Comparison of ENCODE assay signal across 9 cellular contexts in the genomic region with DNA sequence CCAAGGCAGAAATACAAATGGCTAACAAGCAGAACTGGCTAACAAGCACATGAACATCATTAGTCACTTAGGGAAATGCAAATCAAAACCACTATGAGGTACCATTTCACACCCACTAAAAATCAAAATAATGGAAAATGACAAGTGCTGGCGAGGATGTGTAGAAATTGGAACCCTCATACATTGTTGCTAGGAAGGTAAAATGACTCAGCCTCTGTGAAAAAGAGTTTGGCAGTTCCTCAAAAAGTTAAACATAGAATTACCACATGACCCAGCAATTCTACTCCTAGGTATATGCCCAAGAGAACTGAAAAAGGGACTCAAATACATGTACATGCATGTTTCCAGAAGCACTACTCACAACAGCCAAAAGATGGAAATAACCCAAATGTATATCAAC. TPM values are rescaled to one million over a fixed set of nuclear protein-coding genes. Genes with fewer than 3 reads are reported as not detected.
DNase-seq lines count a peak whose midpoint lies in the region; ATAC-seq, FAIRE-seq and TF ChIP-seq lines count a peak whose summit lies in the region.
"Had no signal": no experiment of that assay in that cellular context is flagged by ENCODE, and none has a peak within 500 bp of the region (broad histone marks: within the 10 kb centered on the region; RNA-seq: fewer than 3 reads in every experiment).

No MANE protein-coding gene starts in this region.

- DNase-seq in GM12891 (ENCODE audit: insufficient read length, low spot score): no peak
- no peak for DNase-seq in activated CD4-positive, alpha-beta memory T cell treated with anti-CD3 and anti-CD28 coated beads, Interleukin-2, amount 10 ng/mL, durations not matched to agents 7 days and 5 days
- no peak for DNase-seq in left lung
- no peak for DNase-seq in Karpas-422
- DNase-seq in left colon: no peak
- DNase-seq: transverse colon had no signal

- CTCF ChIA-PET in activated CD4-positive, alpha-beta memory T cell treated with anti-CD3 and anti-CD28 coated beads, Interleukin-2, amount 10 ng/mL, durations not matched to agents 7 days and 5 days (lab: Charles Lee): no interaction called here

- H3K4me1 ChIP-seq in left lung (peaks cover 0 to 15% of the 10 kb centered on the region in 2 donors), Karpas-422 (ENCODE audit: low read length) (peaks cover 18% of the 10 kb centered on the region)
- H3K4me1 ChIP-seq: transverse colon had no signal

- no peak for TF ChIP-seq CTCF in left lung (IDR thresholded peaks at IDR 0.05)

- H3K27me3 ChIP-seq in left lung (no peaks in the 10 kb centered on the region), Karpas-422 (ENCODE audit: low read length) (no peaks in the 10 kb centered on the region)
- H3K27me3 ChIP-seq: transverse colon had no signal

- POLR2A ChIA-PET in activated CD4-positive, alpha-beta memory T cell treated with anti-CD3 and anti-CD28 coated beads, Interleukin-2, amount 10 ng/mL, durations not matched to agents 7 days and 5 days (lab: Charles Lee): no interaction called here

- peak; percentile 86 for ATAC-seq in HG02610 (IDR thresholded peaks at IDR 0.05; ENCODE audit: unreplicated experiment)
- ATAC-seq in left lung: peak; percentile 27
- ATAC-seq in GM18907 (IDR thresholded peaks at IDR 0.05; ENCODE audit: unreplicated experiment): no peak
- no peak for ATAC-seq in HG03432 (IDR thresholded peaks at IDR 0.05; ENCODE audit: unreplicated experiment)
- no peak for ATAC-seq in left colon

- H3K9me3 ChIP-seq in left lung (no peaks in the 10 kb centered on the region), Karpas-422 (ENCODE audit: low read length) (no peaks in the 10 kb centered on the region)
- H3K9me3 ChIP-seq: transverse colon had no signal

- H2AFZ ChIP-seq in Karpas-422 (ENCODE audit: low read length): no peak overlapping the region

- H3K9me3 Mint-ChIP-seq in activated CD4-positive, alpha-beta memory T cell treated with anti-CD3 and anti-CD28 coated beads, Interleukin-2, amount 10 ng/mL, durations not matched to agents 7 days and 5 days: peaks cover 2% of the 10 kb centered on the region

- peak overlapping the region; percentile 11 for H3K27ac Mint-ChIP-seq in activated CD4-positive, alpha-beta memory T cell treated with anti-CD3 and anti-CD28 coated beads, Interleukin-2, amount 10 ng/mL, durations not matched to agents 7 days and 5 days

- H3K27ac ChIP-seq in left lung: no peak overlapping the region
- no peak overlapping the region for H3K27ac ChIP-seq in Karpas-422 (ENCODE audit: low read length)
- H3K27ac ChIP-seq: transverse colon had no signal

- H3K36me3 Mint-ChIP-seq in activated CD4-positive, alpha-beta memory T cell treated with anti-CD3 and anti-CD28 coated beads, Interleukin-2, amount 10 ng/mL, durations not matched to agents 7 days and 5 days (ENCODE audit: low read depth): peaks cover 22% of the 10 kb centered on the region

- H3K4me3 ChIP-seq in left lung (no peak overlapping the region), Karpas-422 (ENCODE audit: low read length) (no peak overlapping the region)
- H3K4me3 ChIP-seq: transverse colon had no signal

- FAIRE-seq in GM12891 (lab: Jason Lieb, UNC): peak; percentile 66

- TF ChIP-seq POLR2A in GM12891 (IDR thresholded peaks at IDR 0.05; ENCODE audit: low read depth, low read length): no peak

- H3K4me1 Mint-ChIP-seq in activated CD4-positive, alpha-beta memory T cell treated with anti-CD3 and anti-CD28 coated beads, Interleukin-2, amount 10 ng/mL, durations not matched to agents 7 days and 5 days: peaks cover 16% of the 10 kb centered on the region

- no peaks in the 10 kb centered on the region for H4K20me1 ChIP-seq in Karpas-422 (ENCODE audit: insufficient read depth, low read depth, low read length)

- H3K4me2 ChIP-seq in Karpas-422 (ENCODE audit: low read depth, low read length, poor library complexity, severe bottlenecking): no peak overlapping the region

- no peak overlapping the region for H3K4me3 Mint-ChIP-seq in activated CD4-positive, alpha-beta memory T cell treated with anti-CD3 and anti-CD28 coated beads, Interleukin-2, amount 10 ng/mL, durations not matched to agents 7 days and 5 days

- peaks cover 11% of the 10 kb centered on the region; the same call in 1 of the 2 replicates for H3K79me2 ChIP-seq in Karpas-422 (ENCODE audit: low read length)

- no peaks in the 10 kb centered on the region for H3K27me3 Mint-ChIP-seq in activated CD4-positive, alpha-beta memory T cell treated with anti-CD3 and anti-CD28 coated beads, Interleukin-2, amount 10 ng/mL, durations not matched to agents 7 days and 5 days

- H3K36me3 ChIP-seq in left lung (peaks cover 0 to 24% of the 10 kb centered on the region in 2 donors), Karpas-422 (ENCODE audit: insufficient read depth, low read length) (peaks cover 7% of the 10 kb centered on the region; the same call in 1 of the 2 replicates)

- no peak overlapping the region for H3K9ac ChIP-seq in Karpas-422 (ENCODE audit: low read length)

- no peaks in the 10 kb centered on the region for H3K9me2 ChIP-seq in Karpas-422 (replicated peaks; ENCODE audit: insufficient read depth, low read length)

- intact Hi-C loops in left lung (cut with DNase I) (no loop called here), left colon (cut with DNase I, micrococcal nuclease) (no loop called here)

TF ChIP-seq in GM12891, 5 proteins besides CTCF, POLR2A, EP300 and RAD21:
- TF ChIP-seq POU2F2 (IDR thresholded peaks at IDR 0.05; ENCODE audit: low read depth, low read length) (no peak; the same call in 1 of the 2 replicates), TAF1 (IDR thresholded peaks at IDR 0.05; ENCODE audit: low read depth, low read length) (no peak), PAX5 (IDR thresholded peaks at IDR 0.05; ENCODE audit: insufficient read depth, low read length, severe bottlenecking) (no peak), SPI1 (IDR thresholded peaks at IDR 0.05; ENCODE audit: low read depth, low read length) (peak; percentile 76), POLR2AphosphoS5 (IDR thresholded peaks at IDR 0.05; ENCODE audit: low read depth, low read length) (no peak)
TF ChIP-seq in GM12891: peak in this region for 1.

RNA-seq across cellular contexts. Expression of gene ANAPC16, which starts 52.8 kb away (rescaled TPM):
- 101 TPM for polyA plus RNA-seq in GM12891 (2012; ENCODE audit: low read depth, missing spikeins)
- 100 to 1,000 TPM in 1 of 2 experiments, 10 to 100 TPM in 1; 94.2 to 101 TPM for total RNA-seq in activated CD4-positive, alpha-beta memory T cell treated with anti-CD3 and anti-CD28 coated beads, Interleukin-2, amount 10 ng/mL, durations not matched to agents 7 days and 5 days
- total RNA-seq in left lung (10 to 100 TPM; 86.0 to 97.0 TPM), left colon (10 to 100 TPM; 75.6 to 83.8 TPM)
- 90.4 and 129 TPM in 2 replicates for total RNA-seq in Karpas-422 (2014; rRNA removed; shearing (Covaris generic); ENCODE audit: low replicate concordance)

RNA-seq across cellular contexts. Expression of gene ASCC1, which starts 53.1 kb away (rescaled TPM):
- polyA plus RNA-seq in GM12891 (2012; ENCODE audit: low read depth, missing spikeins): 36.5 TPM
- 10 to 100 TPM; 35.5 to 36.2 TPM for total RNA-seq in activated CD4-positive, alpha-beta memory T cell treated with anti-CD3 and anti-CD28 coated beads, Interleukin-2, amount 10 ng/mL, durations not matched to agents 7 days and 5 days
- total RNA-seq in left lung (10 to 100 TPM; 27.0 to 29.8 TPM), left colon (10 to 100 TPM; 17.7 to 17.9 TPM)
- total RNA-seq in Karpas-422 (2014; rRNA removed; shearing (Covaris generic); ENCODE audit: low replicate concordance): 26.0 and 27.8 TPM in 2 replicates

Comparison
In these comparisons a context has a peak if more than half of its experiments do, and no peak if none do; other contexts are left out.
1. ATAC-seq: peak in HG02610 (single experiment) and left lung (single experiment); none in GM18907 (single experiment), HG03432 (single experiment) and left colon (single experiment).